Comparison of ENCODE assay signal across 11 cellular contexts in genomic region chr2:66446924-66447323, GRCh38. TPM values are rescaled to one million over a fixed set of nuclear protein-coding genes. Genes with fewer than 3 reads are reported as not detected.
DNase-seq lines count a peak whose midpoint lies in the region; ATAC-seq and TF ChIP-seq lines count a peak whose summit lies in the region.
"Had no signal": no experiment of that assay in that cellular context is flagged by ENCODE, and none has a peak within 500 bp of the region (broad histone marks: within the 10 kb centered on the region; RNA-seq: fewer than 3 reads in every experiment).

No MANE protein-coding gene starts in this region.

- no peak for TF ChIP-seq POLR2A in body of pancreas (IDR thresholded peaks at IDR 0.05)

- H3K4me1 ChIP-seq in body of pancreas: peaks cover 40% of the 10 kb centered on the region
- H3K4me1 ChIP-seq in left lung: peaks cover 4 to 22% of the 10 kb centered on the region in 2 donors
- H3K4me1 ChIP-seq in stomach smooth muscle (ENCODE audit: control insufficient read depth, insufficient read depth, low read length): peaks cover 3% of the 10 kb centered on the region

- no peak for ATAC-seq in body of pancreas
- no peak for ATAC-seq in left lung
- ATAC-seq in GM18907 (IDR thresholded peaks at IDR 0.05; ENCODE audit: unreplicated experiment): no peak
- no peak for ATAC-seq in left lobe of liver
- ATAC-seq: T-helper 17 cell had no signal

- H3K36me3 ChIP-seq in H7 (replicated peaks; ENCODE audit: control insufficient read depth, insufficient read depth, low read length): no peaks in the 10 kb centered on the region
- H3K36me3 ChIP-seq in body of pancreas (replicated peaks in 1 of 2; ENCODE audit: insufficient read depth in 1 of 2, low read depth in 2 of 2): no peaks in the 10 kb centered on the region
- H3K36me3 ChIP-seq in left lung: no peaks in the 10 kb centered on the region
- peaks cover 3 to 7% of the 10 kb centered on the region in 2 donors for H3K36me3 ChIP-seq in stomach smooth muscle (ENCODE audit: control insufficient read depth in 2 of 2, insufficient read depth in 2 of 2, low read length in 2 of 2)

- peak overlapping the region; percentile 88 to 93 for H3K9ac ChIP-seq in stomach smooth muscle (ENCODE audit: low read length in 2 of 2)

- no peaks in the 10 kb centered on the region for H3K9me3 ChIP-seq in body of pancreas
- no peaks in the 10 kb centered on the region for H3K9me3 ChIP-seq in left lung
- H3K9me3 ChIP-seq in stomach smooth muscle (ENCODE audit: control insufficient read depth in 2 of 2, low read length in 2 of 2): no peaks in the 10 kb centered on the region

- H3K4me3 ChIP-seq in H7 (ENCODE audit: insufficient read depth, low read depth, low read length): peak overlapping the region; percentile 27; the same call in 1 of the 2 replicates
- no peak overlapping the region for H3K4me3 ChIP-seq in body of pancreas
- H3K4me3 ChIP-seq in left lung: peak overlapping the region; percentile 31 to 37
- H3K4me3 ChIP-seq in stomach smooth muscle (ENCODE audit: low read length in 2 of 2): peak overlapping the region; percentile 75 to 95

- TF ChIP-seq CTCF in body of pancreas (IDR thresholded peaks at IDR 0.05) (no peak), left lung (IDR thresholded peaks at IDR 0.05) (no peak)

- WGBS in body of pancreas, 2 donors: 8 to 16% methylated on average over 8 of the region's 8 CpGs

- H3K27me3 ChIP-seq in H7 (ENCODE audit: control insufficient read depth, insufficient read depth, low read length) (peaks cover 59% of the 10 kb centered on the region), body of pancreas (no peaks in the 10 kb centered on the region), left lung (peaks cover 19 to 61% of the 10 kb centered on the region in 2 donors), stomach smooth muscle (ENCODE audit: control insufficient read depth in 1 of 2, insufficient read depth in 2 of 2, low read length in 2 of 2) (no peaks in the 10 kb centered on the region)

- DNase-seq in H7: no peak
- DNase-seq in body of pancreas: no peak
- DNase-seq in left lung: no peak
- DNase-seq in UCSD-AML1 (lab: John Stamatoyannopoulos, UW; ENCODE audit: unreplicated experiment): no peak
- DNase-seq in left lobe of liver (ENCODE audit: low spot score): no peak
- DNase-seq in NCI-H2081 (lab: John Stamatoyannopoulos, UW): no peak
- DNase-seq: NCI-H187, T-helper 17 cell had no signal

- peak overlapping the region; percentile 87 to 98 (median 92) for H3K27ac ChIP-seq in body of pancreas
- peak overlapping the region; percentile 84 to 95 for H3K27ac ChIP-seq in left lung
- peak overlapping the region; percentile 97 for H3K27ac ChIP-seq in stomach smooth muscle (ENCODE audit: low read length)

- intact Hi-C loops in body of pancreas (cut with DNase I): loop anchor here (10.0 kb wide), 1 partner anchor 48 kb away; no protein-coding TSS in a partner anchor
- intact Hi-C loops in left lung (cut with DNase I): no loop called here

RNA-seq across cellular contexts. Expression of gene MEIS1, which starts 12.0 kb away (rescaled TPM):
- 0.15 and 0.28 TPM in 2 replicates for total RNA-seq in H7 (2014; rRNA removed; shearing (Covaris generic))
- total RNA-seq in body of pancreas (10 to 100 TPM; 82.1 to 84.6 TPM), left lung (10 to 100 TPM; 54.3 to 57.6 TPM), left lobe of liver (5.9 TPM)
- total RNA-seq: activated CD8-positive, alpha-beta memory T cell treated with anti-CD3 and anti-CD28 coated beads for 36 hours had no signal

Comparison
In these comparisons a context has a peak if more than half of its experiments do, and no peak if none do; other contexts are left out.
1. H3K4me3 ChIP-seq: peak in H7 (single experiment), left lung (2 of 2) and stomach smooth muscle (2 of 2); none in body of pancreas (0 of 2).
2. Peak in every context shown above with its lines, with median percentiles within 50 percentile points of each other: H3K27ac ChIP-seq.